ENCODE assay signal across 1 cellular context in genomic region chr5:148385094-148385493, GRCh38.
TF ChIP-seq lines count a peak whose summit lies in the region.

No MANE protein-coding gene starts in this region.

TF ChIP-seq in HepG2, 621 proteins besides CTCF, POLR2A, EP300 and RAD21:
- TF ChIP-seq DMTF1 (CRISPR knock-in tag; IDR thresholded peaks at IDR 0.05) (no peak), SRSF9 (IDR thresholded peaks at IDR 0.05; ENCODE audit: borderline replicate concordance, insufficient read depth, low read depth, low read length, poor library complexity, severe bottlenecking) (no peak), THAP9 (CRISPR knock-in tag; IDR thresholded peaks at IDR 0.05; ENCODE audit: borderline replicate concordance) (no peak), CHD2 (IDR thresholded peaks at IDR 0.05; ENCODE audit: low read depth, low read length) (no peak), PLSCR1 (CRISPR knock-in tag; IDR thresholded peaks at IDR 0.05; ENCODE audit: borderline replicate concordance) (no peak), ZNF335 (CRISPR knock-in tag; IDR thresholded peaks at IDR 0.05) (no peak), ZFAT (CRISPR knock-in tag; conservative IDR thresholded peaks at IDR 0.05) (no peak), ZNF747 (CRISPR knock-in tag; IDR thresholded peaks at IDR 0.05; ENCODE audit: borderline replicate concordance) (no peak)
